In the genomic region with DNA sequence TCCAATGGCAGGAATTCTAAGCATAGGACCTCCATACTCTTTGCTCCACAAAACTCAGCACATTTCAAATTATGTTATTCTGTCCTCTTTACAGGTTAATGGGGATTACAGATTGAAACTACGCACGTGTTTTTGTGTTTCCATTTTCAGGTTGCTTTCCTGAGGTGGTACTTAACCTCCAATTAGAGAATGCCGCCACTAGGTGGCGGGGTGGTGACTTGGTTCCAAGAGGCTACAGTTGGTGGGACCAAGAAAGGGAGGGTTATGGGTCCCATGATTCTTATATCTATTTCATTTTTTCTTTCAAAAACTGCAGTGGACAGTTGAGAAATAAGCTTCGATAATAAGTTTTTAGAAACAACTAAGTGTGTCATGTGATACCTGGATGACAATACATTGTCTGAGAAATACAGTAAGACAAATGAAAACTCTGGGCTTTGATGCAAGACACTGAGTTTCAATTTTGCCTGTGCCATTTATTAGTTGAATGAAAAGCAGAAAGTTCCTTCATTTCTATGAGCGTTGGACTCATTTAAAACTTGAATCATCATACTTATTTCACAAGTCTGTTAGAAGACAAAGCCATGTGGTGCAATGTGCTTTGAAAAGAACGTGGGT, we compare ENCODE assay signal across 8 cellular contexts.
A peak's percentile ranks its signal among the peaks of the same experiment; 100 is the strongest.
DNase-seq lines count a peak whose midpoint lies in the region; TF ChIP-seq lines count a peak whose summit lies in the region.

No MANE protein-coding gene starts in this region.

- no peaks in the 10 kb centered on the region for H3K36me3 ChIP-seq in SJSA1
- H3K36me3 ChIP-seq in mesendoderm (ENCODE audit: control insufficient read depth, insufficient read depth, low read length): no peaks in the 10 kb centered on the region

- H3K27me3 ChIP-seq in SJSA1 (replicated peaks) (no peaks in the 10 kb centered on the region), mesendoderm (ENCODE audit: insufficient read depth, low read length, poor library complexity) (no peaks in the 10 kb centered on the region)

- H3K79me1 ChIP-seq in mesendoderm (ENCODE audit: low read length): no peaks in the 10 kb centered on the region

- H3K4me2 ChIP-seq in mesendoderm (ENCODE audit: low read length): no peak overlapping the region

- H3K27ac ChIP-seq in SJSA1 (no peak overlapping the region), mesendoderm (ENCODE audit: low read depth, low read length) (no peak overlapping the region)

- no peak overlapping the region for H2BK5ac ChIP-seq in mesendoderm (ENCODE audit: low read length)

- no peak overlapping the region for H3K18ac ChIP-seq in mesendoderm (ENCODE audit: low read length)

- no peak overlapping the region for H4K8ac ChIP-seq in mesendoderm (ENCODE audit: low read depth, low read length)

- WGBS in mesendoderm (ENCODE audit: extremely low coverage, insufficient coverage, low lambda C conversion rate): no CpG with 5 or more reads among the region's 7 CpGs

- H3K9ac ChIP-seq in mesendoderm (ENCODE audit: low read length): no peak overlapping the region

- no peak overlapping the region for H4K5ac ChIP-seq in mesendoderm (ENCODE audit: low read length)

- H3K79me2 ChIP-seq in mesendoderm (ENCODE audit: control insufficient read depth, insufficient read depth, low read length): no peaks in the 10 kb centered on the region

- no peak overlapping the region for H3K56ac ChIP-seq in mesendoderm (ENCODE audit: low read length)

- H3K23ac ChIP-seq in mesendoderm (ENCODE audit: low read length): no peak overlapping the region

- H3K4ac ChIP-seq in mesendoderm (ENCODE audit: low read depth, low read length): no peak overlapping the region

- no peak overlapping the region for H3K4me3 ChIP-seq in Jurkat, Clone E6-1 (ENCODE audit: low read length)
- H3K4me3 ChIP-seq in SJSA1 (no peak overlapping the region), cardiac fibroblast (replicated peaks in 1 of 2; ENCODE audit: low read depth in 2 of 2, low read length in 2 of 2) (no peak overlapping the region), mesendoderm (ENCODE audit: low read length) (no peak overlapping the region)

- H2BK15ac ChIP-seq in mesendoderm (replicated peaks; ENCODE audit: low read depth): no peak overlapping the region

- DNase-seq in SHP77 (lab: John Stamatoyannopoulos, UW) (peak; percentile 0 to 11), SHP77 treated with DMSO at 0.1 percent for 48 hours (lab: John Stamatoyannopoulos, UW) (no peak), H4 (ENCODE audit: low spot score) (peak; percentile 59), SJSA1 (ENCODE audit: low read depth in 1 of 2, low spot score in 2 of 2) (peak; percentile 5 to 42), cardiac fibroblast (ENCODE audit: low read depth in 2 of 2) (peak; percentile 57 to 63), mesendoderm (peak; percentile 78), HPDE6-E6E7 (ENCODE audit: extremely low spot score) (no peak)
- DNase-seq in Jurkat, Clone E6-1 (ENCODE audit: low read depth, low spot score): peak; percentile 51

- no peak overlapping the region for H2BK120ac ChIP-seq in mesendoderm (ENCODE audit: low read depth, low read length)

- no peaks in the 10 kb centered on the region; the same call in 1 of the 2 replicates for H3K9me3 ChIP-seq in SJSA1 (replicated peaks)

- peak; percentile 51 for TF ChIP-seq CTCF in cardiac fibroblast (IDR thresholded peaks at IDR 0.05; ENCODE audit: low read depth, low read length)

- H3K4me1 ChIP-seq in SJSA1 (replicated peaks) (no peaks in the 10 kb centered on the region), mesendoderm (ENCODE audit: control insufficient read depth, low read depth, low read length) (no peaks in the 10 kb centered on the region)

- H2AK5ac ChIP-seq in mesendoderm (ENCODE audit: low read length): no peak overlapping the region

Comparison
In these comparisons a context has a peak if more than half of its experiments do, and no peak if none do; other contexts are left out.
1. DNase-seq: peak in SHP77 (2 of 2), H4 (single experiment), Jurkat, Clone E6-1 (single experiment), SJSA1 (2 of 2), cardiac fibroblast (2 of 2) and mesendoderm (single experiment); none in SHP77 treated with DMSO at 0.1 percent for 48 hours (single experiment) and HPDE6-E6E7 (single experiment).